In the genomic region with DNA sequence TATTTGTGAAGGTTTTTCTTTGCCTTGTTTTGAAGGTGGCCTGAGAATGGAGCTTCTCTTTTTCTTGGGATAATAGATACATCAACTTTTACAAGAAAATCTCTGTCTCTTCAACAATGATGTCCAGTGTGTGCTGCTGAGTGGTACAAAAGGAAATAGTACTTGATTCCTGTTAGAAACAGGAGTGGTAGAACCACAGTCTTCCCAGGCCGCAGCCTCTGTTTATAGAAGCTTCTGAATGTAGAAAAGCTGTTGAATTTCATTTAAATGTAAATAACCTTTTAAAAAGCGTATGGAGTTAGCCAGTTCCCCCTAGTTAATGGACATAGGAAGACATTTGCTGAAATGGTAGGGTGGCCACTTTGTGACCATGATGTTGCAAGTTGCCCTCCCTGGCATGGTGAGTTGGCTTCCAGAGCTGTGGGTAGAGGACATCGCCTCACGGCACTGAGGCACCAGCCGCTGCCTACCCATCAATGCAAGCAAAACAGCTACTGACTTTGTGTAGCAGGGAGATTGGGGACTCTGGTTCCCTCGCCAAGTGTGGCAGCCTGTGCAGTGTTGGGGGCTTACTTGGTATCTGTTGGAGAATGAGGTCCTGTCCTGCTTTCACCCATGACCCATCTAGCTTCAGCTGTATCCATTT, we compare ENCODE assay signal across 1 cellular context.
TF ChIP-seq lines count a peak whose summit lies in the region.

No MANE protein-coding gene starts in this region.

TF ChIP-seq in SK-N-SH, 30 proteins besides CTCF, POLR2A, EP300 and RAD21 (continued from another document):
- TF ChIP-seq MEF2A (IDR thresholded peaks at IDR 0.05; ENCODE audit: borderline replicate concordance, low read depth): no peak
- TF ChIP-seq POLR2AphosphoS5 (IDR thresholded peaks at IDR 0.05; ENCODE audit: low read depth, low read length): no peak
- TF ChIP-seq GATA2 (CRISPR knock-in tag; IDR thresholded peaks at IDR 0.05): no peak
- TF ChIP-seq, protein P1, sequence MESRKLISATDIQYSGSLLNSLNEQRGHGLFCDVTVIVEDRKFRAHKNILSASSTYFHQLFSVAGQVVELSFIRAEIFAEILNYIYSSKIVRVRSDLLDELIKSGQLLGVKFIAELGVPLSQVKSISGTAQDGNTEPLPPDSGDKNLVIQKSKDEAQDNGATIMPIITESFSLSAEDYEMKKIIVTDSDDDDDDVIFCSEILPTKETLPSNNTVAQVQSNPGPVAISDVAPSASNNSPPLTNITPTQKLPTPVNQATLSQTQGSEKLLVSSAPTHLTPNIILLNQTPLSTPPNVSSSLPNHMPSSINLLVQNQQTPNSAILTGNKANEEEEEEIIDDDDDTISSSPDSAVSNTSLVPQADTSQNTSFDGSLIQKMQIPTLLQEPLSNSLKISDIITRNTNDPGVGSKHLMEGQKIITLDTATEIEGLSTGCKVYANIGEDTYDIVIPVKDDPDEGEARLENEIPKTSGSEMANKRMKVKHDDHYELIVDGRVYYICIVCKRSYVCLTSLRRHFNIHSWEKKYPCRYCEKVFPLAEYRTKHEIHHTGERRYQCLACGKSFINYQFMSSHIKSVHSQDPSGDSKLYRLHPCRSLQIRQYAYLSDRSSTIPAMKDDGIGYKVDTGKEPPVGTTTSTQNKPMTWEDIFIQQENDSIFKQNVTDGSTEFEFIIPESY (IDR thresholded peaks at IDR 0.05; ENCODE audit: borderline replicate concordance, low read depth): no peak
- no peak for TF ChIP-seq FOSL2 (IDR thresholded peaks at IDR 0.05; ENCODE audit: borderline replicate concordance, low read depth)
- TF ChIP-seq TAF1 (IDR thresholded peaks at IDR 0.05; ENCODE audit: borderline replicate concordance, low read depth, low read length): no peak
- no peak for TF ChIP-seq ELF1 (IDR thresholded peaks at IDR 0.05)
- TF ChIP-seq FOXM1 (IDR thresholded peaks at IDR 0.05; ENCODE audit: low read depth): no peak
